Comparison of ENCODE assay signal across 24 cellular contexts in the genomic region with DNA sequence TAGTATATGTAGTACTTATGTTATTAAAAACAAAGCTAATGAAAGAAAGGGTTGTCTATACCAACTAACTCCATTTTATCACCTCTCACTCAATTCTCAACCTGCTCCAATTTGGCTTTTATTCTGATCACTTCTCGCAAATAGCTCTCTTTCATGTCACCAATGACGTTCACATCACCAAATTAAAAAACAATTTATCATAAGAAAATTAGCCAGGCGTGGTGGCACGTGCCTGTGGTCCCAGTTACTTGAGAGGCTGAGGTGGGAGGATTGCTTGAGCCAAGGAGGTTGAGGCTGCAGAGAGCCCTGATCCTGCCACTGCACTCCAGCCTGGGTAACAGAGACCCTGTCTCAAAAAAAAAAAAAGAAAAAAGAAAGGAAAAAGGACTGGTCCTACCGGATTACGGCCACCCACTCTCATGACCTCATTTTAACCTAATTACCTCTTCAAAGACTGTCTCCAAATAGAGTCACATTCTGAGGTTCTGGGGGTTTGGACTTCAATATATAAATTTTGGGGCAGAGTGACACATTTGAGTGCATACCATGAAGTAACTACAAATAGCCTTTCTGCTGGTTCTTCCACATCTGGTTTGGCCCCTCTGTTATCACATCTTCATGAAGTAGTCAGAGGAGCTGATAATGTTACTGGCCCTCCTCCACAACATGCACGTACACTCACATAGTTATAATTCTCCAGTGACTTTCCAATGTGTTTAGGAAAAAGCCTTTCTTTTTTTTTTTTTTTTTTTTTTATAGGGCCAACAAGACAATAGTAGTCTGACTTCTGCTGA.
"Had no signal": no experiment of that assay in that cellular context is flagged by ENCODE, and none has a peak within 500 bp of the region (broad histone marks: within the 10 kb centered on the region; RNA-seq: fewer than 3 reads in every experiment).

No MANE protein-coding gene starts in this region.

- H3K4me1 ChIP-seq: body of pancreas, esophagus squamous epithelium, right lobe of liver, testis, transverse colon had no signal

- H3K9me3 ChIP-seq: body of pancreas, esophagus squamous epithelium, ovary, right lobe of liver, testis, transverse colon had no signal

- ATAC-seq: activated CD4-positive, alpha-beta T cell treated with anti-CD3 and anti-CD28 coated beads for 36 hours; activated CD8-positive, alpha-beta T cell treated with anti-CD3 and anti-CD28 coated beads, Interleukin-2, amount 10 ng/mL, durations not matched to agents 7 days and 5 days; activated naive CD4-positive, alpha-beta T cell treated with anti-CD3 and anti-CD28 coated beads, Interleukin-2, amount 50 U/mL, for 72 hours; activated T-cell treated with anti-CD3 and anti-CD28 coated beads, Interleukin-2, amount 50 U/mL, for 72 hours; body of pancreas; left ventricle myocardium superior; naive thymus-derived CD4-positive, alpha-beta T cell; right lobe of liver; stimulated activated naive CD8-positive, alpha-beta T cell treated with anti-CD3 and anti-CD28 coated beads, Interleukin-15, Interleukin-2, amounts not matched to agents 100 U/mL and 50 U/mL, for 24 hours had no signal

- H3K27ac ChIP-seq: body of pancreas, esophagus squamous epithelium, ovary, right lobe of liver, testis, transverse colon had no signal

- H3K4me3 ChIP-seq: body of pancreas, esophagus squamous epithelium, ovary, right lobe of liver, testis, transverse colon had no signal

- DNase-seq: activated CD4-positive, alpha-beta T cell treated with anti-CD3 and anti-CD28 coated beads for 36 hours; activated CD4-positive, CD25-positive, alpha-beta regulatory T cell; activated CD8-positive, alpha-beta T cell treated with anti-CD3 and anti-CD28 coated beads, Interleukin-2, amount 10 ng/mL, durations not matched to agents 7 days and 5 days; activated naive CD4-positive, alpha-beta T cell; activated T-cell treated with anti-CD3 and anti-CD28 coated beads for 4 hours; activated T-cell treated with anti-CD3 and anti-CD28 coated beads, Interleukin-2, amount 50 U/mL, for 72 hours; anterior cingulate cortex; body of pancreas; dermis blood vessel endothelial cell; effector CD4-positive, alpha-beta T cell; esophagus squamous epithelium; head of caudate nucleus; hippocampal formation; left cardiac atrium; left ventricle myocardium superior; naive thymus-derived CD4-positive, alpha-beta T cell; ovary; right lobe of liver; stimulated activated CD4-positive, alpha-beta T cell treated with anti-CD3 and anti-CD28 coated beads, Interleukin-4, amount 100 ng/mL, for 1 hour; stimulated activated naive CD8-positive, alpha-beta T cell treated with anti-CD3 and anti-CD28 coated beads, Interleukin-15, Interleukin-2, amounts not matched to agents 100 U/mL and 50 U/mL, for 24 hours; T1000; testis; transverse colon had no signal

- H3K27me3 ChIP-seq: body of pancreas, esophagus squamous epithelium, ovary, right lobe of liver, testis, transverse colon had no signal

- H3K36me3 ChIP-seq: esophagus squamous epithelium, ovary, right lobe of liver, transverse colon had no signal
